In the genomic region with DNA sequence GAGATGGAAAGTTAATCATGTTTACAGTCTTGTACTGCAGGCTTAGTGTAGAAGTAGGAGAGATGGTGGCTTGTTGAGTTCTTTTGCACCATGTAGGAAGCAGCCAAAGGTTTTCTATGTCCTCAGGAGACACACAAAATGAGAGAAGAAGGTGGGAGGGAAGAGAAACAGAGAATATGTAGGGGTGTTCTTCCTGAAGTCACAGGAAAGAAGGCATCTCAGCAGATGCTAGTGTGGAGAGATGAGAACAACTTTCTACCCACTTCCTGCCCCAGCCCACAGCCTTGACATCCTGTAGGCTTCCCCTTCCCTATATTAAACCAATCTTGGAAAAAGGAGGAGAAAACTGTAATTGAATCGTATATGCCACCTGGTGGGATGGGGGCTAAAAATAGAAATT, we compare ENCODE assay signal across 13 cellular contexts.
DNase-seq lines count a peak whose midpoint lies in the region; ATAC-seq and TF ChIP-seq lines count a peak whose summit lies in the region.
"Had no signal": no experiment of that assay in that cellular context is flagged by ENCODE, and none has a peak within 500 bp of the region (broad histone marks: within the 10 kb centered on the region; RNA-seq: fewer than 3 reads in every experiment).

No MANE protein-coding gene starts in this region.

- H3K27ac Mint-ChIP-seq in activated naive CD4-positive, alpha-beta T cell treated with anti-CD3 and anti-CD28 coated beads, Interleukin-2, amount 50 U/mL, for 24 hours = peak overlapping the region; percentile 0
- H3K27ac Mint-ChIP-seq in stimulated activated naive CD8-positive, alpha-beta T cell treated with anti-CD3 and anti-CD28 coated beads, Interleukin-15, amount 100 ng/mL, for 72 hours = no peak overlapping the region
- H3K27ac Mint-ChIP-seq: activated CD4-positive, alpha-beta memory T cell treated with anti-CD3 and anti-CD28 coated beads for 36 hours; brain had no signal

- peaks cover 2% of the 10 kb centered on the region for H3K27me3 Mint-ChIP-seq in activated naive CD4-positive, alpha-beta T cell treated with anti-CD3 and anti-CD28 coated beads, Interleukin-2, amount 50 U/mL, for 24 hours
- H3K27me3 Mint-ChIP-seq in stimulated activated naive CD8-positive, alpha-beta T cell treated with anti-CD3 and anti-CD28 coated beads, Interleukin-15, amount 100 ng/mL, for 72 hours = peaks cover 10% of the 10 kb centered on the region
- H3K27me3 Mint-ChIP-seq: activated CD4-positive, alpha-beta memory T cell treated with anti-CD3 and anti-CD28 coated beads for 36 hours had no signal

- peak; percentile 55 for ATAC-seq in GM21619 (IDR thresholded peaks at IDR 0.05; ENCODE audit: unreplicated experiment)
- peak; percentile 36 for ATAC-seq in HG03469 (IDR thresholded peaks at IDR 0.05; ENCODE audit: unreplicated experiment)
- peak; percentile 15 for ATAC-seq in stimulated activated naive CD8-positive, alpha-beta T cell treated with anti-CD3 and anti-CD28 coated beads, Interleukin-15, amount 100 ng/mL, for 72 hours
- no peak for ATAC-seq in HG03280 (IDR thresholded peaks at IDR 0.05; ENCODE audit: unreplicated experiment)
- no peak for ATAC-seq in omental fat pad (ENCODE audit: low FRiP score)
- ATAC-seq: SK-N-SH treated with all-trans-retinoic acid at 6 μM for 48 hours had no signal

- no peak for TF ChIP-seq CTCF in omental fat pad (IDR thresholded peaks at IDR 0.05)

- H3K36me3 Mint-ChIP-seq in activated naive CD4-positive, alpha-beta T cell treated with anti-CD3 and anti-CD28 coated beads, Interleukin-2, amount 50 U/mL, for 24 hours = no peaks in the 10 kb centered on the region
- H3K36me3 Mint-ChIP-seq: activated CD4-positive, alpha-beta memory T cell treated with anti-CD3 and anti-CD28 coated beads for 36 hours; brain had no signal

- peak overlapping the region; percentile 5 for H3K4me3 Mint-ChIP-seq in activated naive CD4-positive, alpha-beta T cell treated with anti-CD3 and anti-CD28 coated beads, Interleukin-2, amount 50 U/mL, for 24 hours
- H3K4me3 Mint-ChIP-seq in stimulated activated naive CD8-positive, alpha-beta T cell treated with anti-CD3 and anti-CD28 coated beads, Interleukin-15, amount 100 ng/mL, for 72 hours = peak overlapping the region; percentile 27 to 48
- H3K4me3 Mint-ChIP-seq: activated CD4-positive, alpha-beta memory T cell treated with anti-CD3 and anti-CD28 coated beads for 36 hours; brain had no signal

- H3K9me3 Mint-ChIP-seq in activated naive CD4-positive, alpha-beta T cell treated with anti-CD3 and anti-CD28 coated beads, Interleukin-2, amount 50 U/mL, for 24 hours = no peaks in the 10 kb centered on the region
- no peaks in the 10 kb centered on the region for H3K9me3 Mint-ChIP-seq in stimulated activated naive CD8-positive, alpha-beta T cell treated with anti-CD3 and anti-CD28 coated beads, Interleukin-15, amount 100 ng/mL, for 72 hours
- H3K9me3 Mint-ChIP-seq: activated CD4-positive, alpha-beta memory T cell treated with anti-CD3 and anti-CD28 coated beads for 36 hours had no signal

- no peak for DNase-seq in activated naive CD4-positive, alpha-beta T cell (lab: John Stamatoyannopoulos, UW)
- no peak for DNase-seq in stimulated activated naive CD8-positive, alpha-beta T cell treated with anti-CD3 and anti-CD28 coated beads, Interleukin-15, amount 100 ng/mL, for 72 hours
- no peak for DNase-seq in NCI-H2081 (lab: John Stamatoyannopoulos, UW)
- no peak for DNase-seq in omental fat pad (ENCODE audit: low spot score)
- DNase-seq: activated CD4-positive, alpha-beta memory T cell treated with anti-CD3 and anti-CD28 coated beads for 36 hours; MG63; NCI-H524 had no signal

- peaks cover 33% of the 10 kb centered on the region for H3K4me1 Mint-ChIP-seq in activated naive CD4-positive, alpha-beta T cell treated with anti-CD3 and anti-CD28 coated beads, Interleukin-2, amount 50 U/mL, for 24 hours
- H3K4me1 Mint-ChIP-seq in stimulated activated naive CD8-positive, alpha-beta T cell treated with anti-CD3 and anti-CD28 coated beads, Interleukin-15, amount 100 ng/mL, for 72 hours = peaks cover 54% of the 10 kb centered on the region

Comparison
In these comparisons a context has a peak if more than half of its experiments do, and no peak if none do; other contexts are left out.
1. ATAC-seq: peak in GM21619 (single experiment), HG03469 (single experiment) and stimulated activated naive CD8-positive, alpha-beta T cell treated with anti-CD3 and anti-CD28 coated beads, Interleukin-15, amount 100 ng/mL, for 72 hours (single experiment); none in HG03280 (single experiment) and omental fat pad (single experiment).